3 cellular contexts compared by ENCODE assay signal in the genomic region with DNA sequence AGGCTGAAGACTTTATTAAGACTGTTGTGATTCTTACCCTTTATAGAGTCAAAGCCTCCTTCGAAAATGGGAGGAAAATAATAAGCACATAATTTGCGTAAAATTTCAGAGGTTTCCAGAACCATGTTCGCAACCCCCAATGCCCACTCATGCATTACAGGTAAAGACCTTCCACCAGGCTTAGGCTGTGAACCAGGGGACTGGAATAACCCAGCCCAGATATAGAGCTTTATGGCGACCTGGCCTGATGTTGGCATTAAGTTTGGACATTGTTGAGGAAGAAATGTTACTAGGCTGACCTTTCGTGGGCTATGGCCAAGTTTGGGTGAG.
TF ChIP-seq lines count a peak whose summit lies in the region.

No MANE protein-coding gene starts in this region.

TF ChIP-seq in liver, 16 proteins besides CTCF, POLR2A, EP300 and RAD21:
- TF ChIP-seq, protein P1, sequence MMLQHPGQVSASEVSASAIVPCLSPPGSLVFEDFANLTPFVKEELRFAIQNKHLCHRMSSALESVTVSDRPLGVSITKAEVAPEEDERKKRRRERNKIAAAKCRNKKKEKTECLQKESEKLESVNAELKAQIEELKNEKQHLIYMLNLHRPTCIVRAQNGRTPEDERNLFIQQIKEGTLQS (IDR thresholded peaks at IDR 0.05): no peak
- TF ChIP-seq RXRA (IDR thresholded peaks at IDR 0.05) (no peak), YY1 (IDR thresholded peaks at IDR 0.05) (no peak), FOXA1 (IDR thresholded peaks at IDR 0.05) (no peak), HNF4G (IDR thresholded peaks at IDR 0.05) (no peak), FOXA2 (IDR thresholded peaks at IDR 0.05) (no peak), GABPA (IDR thresholded peaks at IDR 0.05 in 1 of 2, conservative IDR thresholded peaks at IDR 0.05 in 1 of 2) (no peak), TAF1 (conservative IDR thresholded peaks at IDR 0.05) (no peak), HNF4A (conservative IDR thresholded peaks at IDR 0.05) (no peak), SP1 (IDR thresholded peaks at IDR 0.05) (no peak), NR2F2 (IDR thresholded peaks at IDR 0.05) (no peak)
- TF ChIP-seq, protein P2, sequence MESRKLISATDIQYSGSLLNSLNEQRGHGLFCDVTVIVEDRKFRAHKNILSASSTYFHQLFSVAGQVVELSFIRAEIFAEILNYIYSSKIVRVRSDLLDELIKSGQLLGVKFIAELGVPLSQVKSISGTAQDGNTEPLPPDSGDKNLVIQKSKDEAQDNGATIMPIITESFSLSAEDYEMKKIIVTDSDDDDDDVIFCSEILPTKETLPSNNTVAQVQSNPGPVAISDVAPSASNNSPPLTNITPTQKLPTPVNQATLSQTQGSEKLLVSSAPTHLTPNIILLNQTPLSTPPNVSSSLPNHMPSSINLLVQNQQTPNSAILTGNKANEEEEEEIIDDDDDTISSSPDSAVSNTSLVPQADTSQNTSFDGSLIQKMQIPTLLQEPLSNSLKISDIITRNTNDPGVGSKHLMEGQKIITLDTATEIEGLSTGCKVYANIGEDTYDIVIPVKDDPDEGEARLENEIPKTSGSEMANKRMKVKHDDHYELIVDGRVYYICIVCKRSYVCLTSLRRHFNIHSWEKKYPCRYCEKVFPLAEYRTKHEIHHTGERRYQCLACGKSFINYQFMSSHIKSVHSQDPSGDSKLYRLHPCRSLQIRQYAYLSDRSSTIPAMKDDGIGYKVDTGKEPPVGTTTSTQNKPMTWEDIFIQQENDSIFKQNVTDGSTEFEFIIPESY (IDR thresholded peaks at IDR 0.05): no peak
- TF ChIP-seq, protein P3, sequence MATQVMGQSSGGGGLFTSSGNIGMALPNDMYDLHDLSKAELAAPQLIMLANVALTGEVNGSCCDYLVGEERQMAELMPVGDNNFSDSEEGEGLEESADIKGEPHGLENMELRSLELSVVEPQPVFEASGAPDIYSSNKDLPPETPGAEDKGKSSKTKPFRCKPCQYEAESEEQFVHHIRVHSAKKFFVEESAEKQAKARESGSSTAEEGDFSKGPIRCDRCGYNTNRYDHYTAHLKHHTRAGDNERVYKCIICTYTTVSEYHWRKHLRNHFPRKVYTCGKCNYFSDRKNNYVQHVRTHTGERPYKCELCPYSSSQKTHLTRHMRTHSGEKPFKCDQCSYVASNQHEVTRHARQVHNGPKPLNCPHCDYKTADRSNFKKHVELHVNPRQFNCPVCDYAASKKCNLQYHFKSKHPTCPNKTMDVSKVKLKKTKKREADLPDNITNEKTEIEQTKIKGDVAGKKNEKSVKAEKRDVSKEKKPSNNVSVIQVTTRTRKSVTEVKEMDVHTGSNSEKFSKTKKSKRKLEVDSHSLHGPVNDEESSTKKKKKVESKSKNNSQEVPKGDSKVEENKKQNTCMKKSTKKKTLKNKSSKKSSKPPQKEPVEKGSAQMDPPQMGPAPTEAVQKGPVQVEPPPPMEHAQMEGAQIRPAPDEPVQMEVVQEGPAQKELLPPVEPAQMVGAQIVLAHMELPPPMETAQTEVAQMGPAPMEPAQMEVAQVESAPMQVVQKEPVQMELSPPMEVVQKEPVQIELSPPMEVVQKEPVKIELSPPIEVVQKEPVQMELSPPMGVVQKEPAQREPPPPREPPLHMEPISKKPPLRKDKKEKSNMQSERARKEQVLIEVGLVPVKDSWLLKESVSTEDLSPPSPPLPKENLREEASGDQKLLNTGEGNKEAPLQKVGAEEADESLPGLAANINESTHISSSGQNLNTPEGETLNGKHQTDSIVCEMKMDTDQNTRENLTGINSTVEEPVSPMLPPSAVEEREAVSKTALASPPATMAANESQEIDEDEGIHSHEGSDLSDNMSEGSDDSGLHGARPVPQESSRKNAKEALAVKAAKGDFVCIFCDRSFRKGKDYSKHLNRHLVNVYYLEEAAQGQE (IDR thresholded peaks at IDR 0.05): no peak
- TF ChIP-seq, protein P4, sequence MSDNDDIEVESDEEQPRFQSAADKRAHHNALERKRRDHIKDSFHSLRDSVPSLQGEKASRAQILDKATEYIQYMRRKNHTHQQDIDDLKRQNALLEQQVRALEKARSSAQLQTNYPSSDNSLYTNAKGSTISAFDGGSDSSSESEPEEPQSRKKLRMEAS (IDR thresholded peaks at IDR 0.05): no peak

TF ChIP-seq in HepG2, 621 proteins besides CTCF, POLR2A, EP300 and RAD21:
- TF ChIP-seq PHB2 (IDR thresholded peaks at IDR 0.05; ENCODE audit: partially characterized antibody): no peak
- TF ChIP-seq, protein P5, sequence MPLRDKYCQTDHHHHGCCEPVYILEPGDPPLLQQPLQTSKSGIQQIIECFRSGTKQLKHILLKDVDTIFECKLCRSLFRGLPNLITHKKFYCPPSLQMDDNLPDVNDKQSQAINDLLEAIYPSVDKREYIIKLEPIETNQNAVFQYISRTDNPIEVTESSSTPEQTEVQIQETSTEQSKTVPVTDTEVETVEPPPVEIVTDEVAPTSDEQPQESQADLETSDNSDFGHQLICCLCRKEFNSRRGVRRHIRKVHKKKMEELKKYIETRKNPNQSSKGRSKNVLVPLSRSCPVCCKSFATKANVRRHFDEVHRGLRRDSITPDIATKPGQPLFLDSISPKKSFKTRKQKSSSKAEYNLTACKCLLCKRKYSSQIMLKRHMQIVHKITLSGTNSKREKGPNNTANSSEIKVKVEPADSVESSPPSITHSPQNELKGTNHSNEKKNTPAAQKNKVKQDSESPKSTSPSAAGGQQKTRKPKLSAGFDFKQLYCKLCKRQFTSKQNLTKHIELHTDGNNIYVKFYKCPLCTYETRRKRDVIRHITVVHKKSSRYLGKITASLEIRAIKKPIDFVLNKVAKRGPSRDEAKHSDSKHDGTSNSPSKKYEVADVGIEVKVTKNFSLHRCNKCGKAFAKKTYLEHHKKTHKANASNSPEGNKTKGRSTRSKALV (CRISPR knock-in tag; IDR thresholded peaks at IDR 0.05): no peak
- TF ChIP-seq CCDC6 (CRISPR knock-in tag; IDR thresholded peaks at IDR 0.05): no peak
TF ChIP-seq in HepG2: peak in this region for 0.

TF ChIP-seq in IMR-90, 13 proteins besides CTCF, POLR2A, EP300 and RAD21:
- TF ChIP-seq BHLHE40 (IDR thresholded peaks at IDR 0.05; ENCODE audit: low read depth, low read length) (no peak), RCOR1 (IDR thresholded peaks at IDR 0.05; ENCODE audit: insufficient replicate concordance, low read length) (no peak), NFE2L2 (IDR thresholded peaks at IDR 0.05; ENCODE audit: low read depth, low read length) (no peak), CHD1 (IDR thresholded peaks at IDR 0.05; ENCODE audit: low read depth, low read length) (no peak), MXI1 (IDR thresholded peaks at IDR 0.05; ENCODE audit: borderline replicate concordance, low read depth, low read length) (no peak), RFX5 (IDR thresholded peaks at IDR 0.05; ENCODE audit: low read depth, low read length) (no peak), FOS (IDR thresholded peaks at IDR 0.05; ENCODE audit: low read depth, low read length) (no peak)
- TF ChIP-seq, protein P6, sequence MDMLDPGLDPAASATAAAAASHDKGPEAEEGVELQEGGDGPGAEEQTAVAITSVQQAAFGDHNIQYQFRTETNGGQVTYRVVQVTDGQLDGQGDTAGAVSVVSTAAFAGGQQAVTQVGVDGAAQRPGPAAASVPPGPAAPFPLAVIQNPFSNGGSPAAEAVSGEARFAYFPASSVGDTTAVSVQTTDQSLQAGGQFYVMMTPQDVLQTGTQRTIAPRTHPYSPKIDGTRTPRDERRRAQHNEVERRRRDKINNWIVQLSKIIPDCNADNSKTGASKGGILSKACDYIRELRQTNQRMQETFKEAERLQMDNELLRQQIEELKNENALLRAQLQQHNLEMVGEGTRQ (IDR thresholded peaks at IDR 0.05; ENCODE audit: low read depth, low read length): no peak
- TF ChIP-seq, protein P7, sequence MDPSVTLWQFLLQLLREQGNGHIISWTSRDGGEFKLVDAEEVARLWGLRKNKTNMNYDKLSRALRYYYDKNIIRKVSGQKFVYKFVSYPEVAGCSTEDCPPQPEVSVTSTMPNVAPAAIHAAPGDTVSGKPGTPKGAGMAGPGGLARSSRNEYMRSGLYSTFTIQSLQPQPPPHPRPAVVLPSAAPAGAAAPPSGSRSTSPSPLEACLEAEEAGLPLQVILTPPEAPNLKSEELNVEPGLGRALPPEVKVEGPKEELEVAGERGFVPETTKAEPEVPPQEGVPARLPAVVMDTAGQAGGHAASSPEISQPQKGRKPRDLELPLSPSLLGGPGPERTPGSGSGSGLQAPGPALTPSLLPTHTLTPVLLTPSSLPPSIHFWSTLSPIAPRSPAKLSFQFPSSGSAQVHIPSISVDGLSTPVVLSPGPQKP (IDR thresholded peaks at IDR 0.05; ENCODE audit: borderline replicate concordance, low read depth, low read length): no peak
